Comparison of ENCODE assay signal across 18 cellular contexts in the genomic region with DNA sequence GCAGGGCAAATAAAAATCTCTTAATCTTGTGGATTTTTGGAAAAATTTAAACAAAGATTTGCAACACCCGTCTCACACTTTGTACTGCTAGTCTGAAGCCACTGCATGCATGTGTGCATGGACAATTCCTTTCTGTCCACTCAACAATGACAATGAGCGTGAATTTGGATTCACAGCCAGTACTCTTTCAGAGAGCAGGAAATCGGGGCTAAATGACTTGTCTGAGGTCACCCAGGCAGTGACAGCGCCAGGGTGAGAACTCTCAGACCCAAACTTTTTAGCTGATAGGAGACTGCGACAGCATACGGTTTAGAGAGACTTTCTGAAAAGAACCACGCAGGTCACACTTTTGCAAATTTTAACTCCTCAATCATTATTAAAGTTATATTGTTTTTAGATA.
"Had no signal": no experiment of that assay in that cellular context is flagged by ENCODE, and none has a peak within 500 bp of the region (broad histone marks: within the 10 kb centered on the region; RNA-seq: fewer than 3 reads in every experiment).

No MANE protein-coding gene starts in this region.

- H3K27ac Mint-ChIP-seq: activated B cell treated with CpG ODN at 0.5 μM for 24 hours; activated naive CD8-positive, alpha-beta T cell; type B pancreatic cell had no signal

- H3K27ac ChIP-seq: colonic mucosa, foreskin keratinocyte, SJCRH30, suprapubic skin had no signal

- H3K36me3 ChIP-seq: colonic mucosa, SJCRH30, suprapubic skin had no signal

- H3K27me3 ChIP-seq: colonic mucosa, foreskin keratinocyte, SJCRH30, suprapubic skin had no signal

- H3K4me3 ChIP-seq: colonic mucosa, SJCRH30, suprapubic skin had no signal

- ATAC-seq: foreskin keratinocyte, left cardiac atrium had no signal

- DNase-seq: activated B cell treated with CpG ODN at 0.5 μM for 24 hours; activated CD4-positive, alpha-beta T cell treated with anti-CD3 and anti-CD28 coated beads for 48 hours; activated CD8-positive, alpha-beta memory T cell treated with anti-CD3 and anti-CD28 coated beads, Interleukin-2, amount 50 U/mL, for 48 hours; activated gamma-delta T cell treated with Interleukin-2 at 50 U/mL for 16 hours; amniotic stem cell; central memory CD4-positive, alpha-beta T cell; colonic mucosa; effector memory CD4-positive, alpha-beta T cell; foreskin keratinocyte; left cardiac atrium; mammary epithelial cell; stimulated activated CD4-positive, alpha-beta T cell treated with anti-CD3 and anti-CD28 coated beads, Interleukin-4, amount 100 ng/mL, for 1 hour; stimulated activated naive CD4-positive, alpha-beta T cell treated with Interleukin-2 at 50 U/mL for 16 hours; SW 1271 had no signal

- H3K4me3 Mint-ChIP-seq: activated B cell treated with CpG ODN at 0.5 μM for 24 hours; activated naive CD8-positive, alpha-beta T cell; type B pancreatic cell had no signal

- H3K9me3 Mint-ChIP-seq: activated B cell treated with CpG ODN at 0.5 μM for 24 hours, type B pancreatic cell had no signal

- H3K4me1 ChIP-seq: colonic mucosa, SJCRH30, suprapubic skin had no signal

- H3K27me3 Mint-ChIP-seq: activated B cell treated with CpG ODN at 0.5 μM for 24 hours; activated naive CD8-positive, alpha-beta T cell; type B pancreatic cell had no signal
